In the genomic region with DNA sequence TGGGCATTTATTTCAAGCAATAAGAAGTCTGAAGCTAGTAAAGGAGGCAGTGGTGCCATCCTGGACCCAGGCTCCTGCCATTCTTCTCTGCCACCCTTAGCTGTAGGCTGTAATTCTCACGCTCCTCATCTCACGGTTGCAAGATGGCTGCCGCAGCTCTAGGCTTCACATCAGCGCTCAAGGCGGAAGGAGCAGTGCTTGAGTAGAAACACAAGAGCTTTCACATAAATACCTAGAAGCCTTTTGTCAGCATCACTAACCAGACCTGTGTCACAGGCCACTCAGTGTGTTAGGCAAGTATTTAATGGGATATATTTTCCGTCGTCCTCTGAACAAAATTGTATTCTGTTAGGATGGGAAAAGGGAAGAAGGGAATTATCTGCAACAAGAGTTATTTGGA, we compare ENCODE assay signal across 22 cellular contexts.
"Had no signal": no experiment of that assay in that cellular context is flagged by ENCODE, and none has a peak within 500 bp of the region (broad histone marks: within the 10 kb centered on the region; RNA-seq: fewer than 3 reads in every experiment).

No MANE protein-coding gene starts in this region.

- H3K4me3 ChIP-seq: colonic mucosa, dorsolateral prefrontal cortex, esophagus muscularis mucosa, heart left ventricle, lower lobe of right lung, right lobe of liver, stomach, transverse colon, vagina had no signal

- H3K4me1 ChIP-seq: colonic mucosa, esophagus muscularis mucosa, heart left ventricle, lower lobe of right lung, right lobe of liver, stomach, transverse colon had no signal

- H3K27me3 ChIP-seq: colonic mucosa, dorsolateral prefrontal cortex, esophagus muscularis mucosa, heart left ventricle, right lobe of liver, stomach, transverse colon, vagina had no signal

- H3K9me3 ChIP-seq: colonic mucosa had no signal

- H3K36me3 ChIP-seq: colonic mucosa had no signal

- H3K27ac ChIP-seq: colonic mucosa, dorsolateral prefrontal cortex, esophagus muscularis mucosa, heart left ventricle, lower lobe of right lung, right lobe of liver, stomach, transverse colon, vagina had no signal

- DNase-seq: activated B cell treated with CpG ODN at 0.5 μM for 24 hours; activated CD4-positive, alpha-beta T cell treated with anti-CD3 and anti-CD28 coated beads for 36 hours; activated CD4-positive, alpha-beta T cell treated with anti-CD3 and anti-CD28 coated beads, Interleukin-2, amount 50 U/mL, for 48 hours; activated CD8-positive, alpha-beta memory T cell treated with anti-CD3 and anti-CD28 coated beads, Interleukin-2, amount 50 U/mL, for 48 hours; activated naive CD4-positive, alpha-beta T cell; activated T-cell treated with anti-CD3 and anti-CD28 coated beads, Interleukin-2, amount 50 U/mL, for 4 hours; colonic mucosa; dorsolateral prefrontal cortex; effector memory CD8-positive, alpha-beta T cell; heart left ventricle; islet precursor cell; left colon; lower lobe of right lung; naive B cell; occipital lobe; right lobe of liver; stimulated activated CD4-positive, alpha-beta T cell treated with anti-CD3 and anti-CD28 coated beads, Interleukin-15, amount 100 ng/mL, for 24 hours; stomach; transverse colon had no signal

- ATAC-seq: activated CD4-positive, alpha-beta T cell treated with anti-CD3 and anti-CD28 coated beads for 36 hours; activated T-cell treated with anti-CD3 and anti-CD28 coated beads, Interleukin-2, amount 50 U/mL, for 4 hours; effector memory CD8-positive, alpha-beta T cell; heart left ventricle; lower lobe of right lung; right lobe of liver; stimulated activated memory B cell treated with anti-CD40 and anti-IgM and Interleukin-4, amounts not matched to agents 10 μg/mL and 1 μg/mL and 100 μg/mL, for 72 hours had no signal
